Comparison of ENCODE assay signal across 12 cellular contexts in the genomic region with DNA sequence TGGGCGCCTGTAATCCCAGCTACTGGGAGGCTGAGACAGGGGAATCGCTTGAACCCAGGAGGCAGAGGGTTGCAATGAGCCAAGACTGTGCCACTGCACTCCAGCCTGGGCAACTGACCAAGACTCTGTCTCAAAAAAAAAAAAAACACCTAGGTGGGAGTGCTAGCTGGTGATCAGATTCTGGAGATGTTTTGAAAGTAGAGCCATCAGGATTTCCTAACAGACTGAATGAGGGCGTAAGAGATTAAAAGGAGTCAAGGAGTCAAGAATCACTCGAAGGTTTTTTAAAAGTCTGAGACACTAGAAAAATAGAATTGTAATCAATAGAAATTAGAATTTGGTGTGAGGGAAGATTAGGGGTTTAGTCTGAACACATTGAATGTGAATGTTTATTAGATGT.
DNase-seq lines count a peak whose midpoint lies in the region; ATAC-seq and TF ChIP-seq lines count a peak whose summit lies in the region.
"Had no signal": no experiment of that assay in that cellular context is flagged by ENCODE, and none has a peak within 500 bp of the region (broad histone marks: within the 10 kb centered on the region; RNA-seq: fewer than 3 reads in every experiment).

No MANE protein-coding gene starts in this region.

- intact Hi-C loops in mammary epithelial cell (cut with micrococcal nuclease) (no loop called here), left lung (cut with DNase I) (no loop called here), posterior vena cava (cut with DNase I) (no loop called here)

- no TSS peak for BruUV-seq in mammary epithelial cell (replicated peaks; lab: Mats Ljungman, UMichigan)

- no peak overlapping the region for H3K4me3 ChIP-seq in GM23248
- H3K4me3 ChIP-seq in mammary epithelial cell (replicated peaks in 1 of 3; ENCODE audit: insufficient read depth in 1 of 3, low read depth in 2 of 3, low read length in 3 of 3): no peak overlapping the region
- no peak overlapping the region for H3K4me3 ChIP-seq in left lung
- no peak overlapping the region for H3K4me3 ChIP-seq in skeletal muscle satellite cell (ENCODE audit: low read length)

- H3F3A ChIP-seq in GM23248 (ENCODE audit: insufficient read depth): peaks cover 13% of the 10 kb centered on the region

- dilution Hi-C loops in mammary epithelial cell (cut with HindIII; ENCODE audit: low sequenced_read_pairs): no loop called here

- CTCF ChIA-PET in mammary epithelial cell (lab: Charles Lee; ENCODE audit: low non-redundant PET): no interaction called here

- H4K20me1 ChIP-seq in GM23248 (ENCODE audit: insufficient read depth): no peaks in the 10 kb centered on the region
- no peaks in the 10 kb centered on the region for H4K20me1 ChIP-seq in mammary epithelial cell (ENCODE audit: insufficient read depth, low read length)

- in situ Hi-C loops in GM23248 (cut with MboI): no loop called here
- in situ Hi-C loops in mammary epithelial cell (cut with MboI; ENCODE audit: low sequenced_read_pairs in 2 of 2): no loop called here

- H3K36me3 ChIP-seq in GM23248 (ENCODE audit: low read depth) (no peaks in the 10 kb centered on the region), mammary epithelial cell (ENCODE audit: insufficient read depth, low read length) (no peaks in the 10 kb centered on the region), left lung (no peaks in the 10 kb centered on the region), skeletal muscle satellite cell (ENCODE audit: insufficient read depth, low read length) (no peaks in the 10 kb centered on the region)

- H3K4me2 ChIP-seq in GM23248 (ENCODE audit: unreplicated experiment): peak overlapping the region; percentile 17
- H3K4me2 ChIP-seq in mammary epithelial cell (ENCODE audit: insufficient read depth, low read depth, low read length): peak overlapping the region; percentile 38
- peak overlapping the region; percentile 43 for H3K4me2 ChIP-seq in skeletal muscle satellite cell (ENCODE audit: low read length)

- H3K9me3 ChIP-seq in GM23248 (ENCODE audit: low read depth) (no peaks in the 10 kb centered on the region), mammary epithelial cell (replicated peaks; ENCODE audit: insufficient read depth, low read length) (no peaks in the 10 kb centered on the region), left lung (no peaks in the 10 kb centered on the region), skeletal muscle satellite cell (replicated peaks; ENCODE audit: low read length) (no peaks in the 10 kb centered on the region)

- H3K9ac ChIP-seq in GM23248 (0 out of 2 replicates have a peak overlapping the region, but pooled peaks have one; percentile 18), mammary epithelial cell (ENCODE audit: insufficient read depth, low read length) (peak overlapping the region; percentile 45), skeletal muscle satellite cell (ENCODE audit: low read depth, low read length) (peak overlapping the region; percentile 84)

- ATAC-seq in left lung (peak; percentile 49), HG02759 (IDR thresholded peaks at IDR 0.05; ENCODE audit: unreplicated experiment) (no peak)

- no peaks in the 10 kb centered on the region for H3K79me2 ChIP-seq in GM23248 (ENCODE audit: insufficient read depth)
- peaks cover 7% of the 10 kb centered on the region for H3K79me2 ChIP-seq in mammary epithelial cell (ENCODE audit: insufficient read depth, low read length)

- H3K27ac ChIP-seq in GM23248 (peak overlapping the region; percentile 63), mammary epithelial cell (ENCODE audit: insufficient read depth, low read depth, low read length) (peak overlapping the region; percentile 100), left lung (peak overlapping the region; percentile 65 to 70)

- H3K27me3 ChIP-seq in GM23248 (replicated peaks; ENCODE audit: insufficient read depth) (no peaks in the 10 kb centered on the region), mammary epithelial cell (ENCODE audit: insufficient read depth, low read length) (no peaks in the 10 kb centered on the region), left lung (no peaks in the 10 kb centered on the region), skeletal muscle satellite cell (ENCODE audit: control insufficient read depth, insufficient read depth, low read length) (no peaks in the 10 kb centered on the region)

- no peak for DNase-seq in GM23248
- no peak for DNase-seq in mammary epithelial cell
- no peak for DNase-seq in left lung
- no peak for DNase-seq in OCI-M1 (lab: John Stamatoyannopoulos, UW)
- no peak for DNase-seq in NCI-H526 treated with DMSO at 0.1 percent for 48 hours (lab: John Stamatoyannopoulos, UW)
- DNase-seq in posterior vena cava (ENCODE audit: low spot score): no peak
- DNase-seq: activated CD4-positive, alpha-beta T cell treated with anti-CD3 and anti-CD28 coated beads for 36 hours; NCI-H1092 treated with DMSO at 0.1 percent for 48 hours; NCI-H748 treated with DMSO at 0.1 percent for 48 hours; stimulated activated CD4-positive, alpha-beta T cell treated with anti-CD3 and anti-CD28 coated beads, Interleukin-4, amount 100 ng/mL, for 24 hours had no signal

- TF ChIP-seq CTCF in mammary epithelial cell (conservative IDR thresholded peaks at IDR 0.05 in 1 of 2, IDR thresholded peaks at IDR 0.05 in 1 of 2; ENCODE audit: extremely low read depth in 1 of 2, insufficient read depth in 1 of 2, low read depth in 1 of 2, low read length in 2 of 2): no peak
- no peak for TF ChIP-seq CTCF in left lung (IDR thresholded peaks at IDR 0.05)

- H3K4me1 ChIP-seq in GM23248 (ENCODE audit: insufficient read depth) (peaks cover 27% of the 10 kb centered on the region), mammary epithelial cell (ENCODE audit: insufficient read depth, low read length) (peaks cover 47% of the 10 kb centered on the region), left lung (peaks cover 11 to 19% of the 10 kb centered on the region in 2 donors), skeletal muscle satellite cell (ENCODE audit: control insufficient read depth, insufficient read depth, low read length) (peaks cover 48% of the 10 kb centered on the region)

- WGBS in GM23248 (ENCODE audit: low coverage in 1 of 2, low lambda C conversion rate in 2 of 2, missing lambda C conversion rate in 2 of 2), 2 experiments: 87 to 94% methylated on average over 4 of the region's 4 CpGs
- WGBS in mammary epithelial cell (ENCODE audit: low coverage, missing lambda C conversion rate): 91% methylated on average over 2 of the region's 4 CpGs

- H2AFZ ChIP-seq in GM23248: no peak overlapping the region
- H2AFZ ChIP-seq in mammary epithelial cell (ENCODE audit: low read depth, low read length): no peak overlapping the region

- no peaks in the 10 kb centered on the region for H3K9me2 ChIP-seq in GM23248 (ENCODE audit: insufficient read depth)

Comparison
In these comparisons a context has a peak if more than half of its experiments do, and no peak if none do; other contexts are left out.
1. H3K9ac ChIP-seq: peak in every context shown above with its lines; median percentile 84 in skeletal muscle satellite cell; 45 in mammary epithelial cell; 18 in GM23248.